In genomic region chr1:233790662-233791371, GRCh38 we compare ENCODE assay signal across 8 cellular contexts.
DNase-seq lines count a peak whose midpoint lies in the region; ATAC-seq, FAIRE-seq and TF ChIP-seq lines count a peak whose summit lies in the region.

No MANE protein-coding gene starts in this region.

- no peaks in the 10 kb centered on the region for H3K36me3 ChIP-seq in right lobe of liver

- no peak overlapping the region for H3K4me3 Mint-ChIP-seq in stimulated activated naive B cell treated with anti-CD40 and anti-IgM and Interleukin-4, amounts not matched to agents 10 μg/mL and 1 μg/mL and 100 μg/mL, for 72 hours

- peaks cover 14 to 23% of the 10 kb centered on the region in 2 donors for H3K27me3 Mint-ChIP-seq in stimulated activated naive B cell treated with anti-CD40 and anti-IgM and Interleukin-4, amounts not matched to agents 10 μg/mL and 1 μg/mL and 100 μg/mL, for 72 hours

- H3K9me3 ChIP-seq in right lobe of liver = no peaks in the 10 kb centered on the region

- no peaks in the 10 kb centered on the region for H3K4me1 ChIP-seq in right lobe of liver

- H3K36me3 Mint-ChIP-seq in stimulated activated naive B cell treated with anti-CD40 and anti-IgM and Interleukin-4, amounts not matched to agents 10 μg/mL and 1 μg/mL and 100 μg/mL, for 72 hours = no peaks in the 10 kb centered on the region

- WGBS in right lobe of liver (ENCODE audit: insufficient coverage, low coverage, low lambda C conversion rate, missing lambda C conversion rate) = 24% methylated on average over 7 of the region's 8 CpGs

- H3K27ac Mint-ChIP-seq in stimulated activated naive B cell treated with anti-CD40 and anti-IgM and Interleukin-4, amounts not matched to agents 10 μg/mL and 1 μg/mL and 100 μg/mL, for 72 hours = no peak overlapping the region

- FAIRE-seq in TTC549 (lab: Jason Lieb, UNC) = peak; percentile 95

- H3K4me1 Mint-ChIP-seq in stimulated activated naive B cell treated with anti-CD40 and anti-IgM and Interleukin-4, amounts not matched to agents 10 μg/mL and 1 μg/mL and 100 μg/mL, for 72 hours = no peaks in the 10 kb centered on the region

- DNase-seq in AML-193 (lab: John Stamatoyannopoulos, UW) (peak; percentile 47 to 52), NCI-H2029 treated with DMSO at 0.1 percent for 48 hours (lab: John Stamatoyannopoulos, UW) (peak; percentile 50), dermis blood vessel endothelial cell (peak; percentile 58), right lobe of liver (peak in 1 of 3 donors; percentile 45)
- DNase-seq in stimulated activated naive B cell treated with anti-CD40 and anti-IgM and Interleukin-4, amounts not matched to agents 10 μg/mL and 1 μg/mL and 100 μg/mL, for 72 hours = peak; percentile 1

- TF ChIP-seq CTCF in right lobe of liver (IDR thresholded peaks at IDR 0.05) = peak; percentile 87 to 96 (median 88)

- ATAC-seq in GM18511 (IDR thresholded peaks at IDR 0.05; ENCODE audit: unreplicated experiment) = peak; percentile 90
- ATAC-seq in HG02973 (IDR thresholded peaks at IDR 0.05; ENCODE audit: unreplicated experiment) = peak; percentile 99
- peak; percentile 94 to 99 (median 98) for ATAC-seq in right lobe of liver
- peak; percentile 83 to 84 for ATAC-seq in stimulated activated naive B cell treated with anti-CD40 and anti-IgM and Interleukin-4, amounts not matched to agents 10 μg/mL and 1 μg/mL and 100 μg/mL, for 72 hours (replicated peaks)

- peaks cover 4 to 5% of the 10 kb centered on the region in 2 donors for H3K9me3 Mint-ChIP-seq in stimulated activated naive B cell treated with anti-CD40 and anti-IgM and Interleukin-4, amounts not matched to agents 10 μg/mL and 1 μg/mL and 100 μg/mL, for 72 hours

- no peak overlapping the region for H3K4me3 ChIP-seq in right lobe of liver

- H3K27me3 ChIP-seq in right lobe of liver = no peaks in the 10 kb centered on the region

- intact Hi-C loops in right lobe of liver (cut with DNase I) = loop anchor here in 1 of 2 donors (5.0 kb wide), 1 partner anchor 349 kb away; no protein-coding TSS in a partner anchor

- H3K27ac ChIP-seq in right lobe of liver = no peak overlapping the region

- no peak for TF ChIP-seq POLR2A in right lobe of liver (IDR thresholded peaks at IDR 0.05)
